In genomic region chr1:30229960-30230359, GRCh38 we compare ENCODE assay signal across 23 cellular contexts.
DNase-seq lines count a peak whose midpoint lies in the region; ATAC-seq, FAIRE-seq and TF ChIP-seq lines count a peak whose summit lies in the region.
"Had no signal": no experiment of that assay in that cellular context is flagged by ENCODE, and none has a peak within 500 bp of the region (broad histone marks: within the 10 kb centered on the region; RNA-seq: fewer than 3 reads in every experiment).

No MANE protein-coding gene starts in this region.

- H3K14ac ChIP-seq in H1 (ENCODE audit: insufficient read length): no peak overlapping the region

- no peak overlapping the region for H3K4me3 ChIP-seq in HepG2 (replicated peaks in 1 of 3; ENCODE audit: insufficient read depth in 1 of 3, low read depth in 2 of 3, low read length in 3 of 3)
- no peak overlapping the region for H3K4me3 ChIP-seq in right lobe of liver
- H3K4me3 ChIP-seq in H1 (ENCODE audit: extremely low read depth in 1 of 4, insufficient read depth in 2 of 4, low read depth in 3 of 4, low read length in 4 of 4): no peak overlapping the region
- H3K4me3 ChIP-seq: A549, BLaER1 had no signal

- H3K23ac ChIP-seq in H1 (ENCODE audit: insufficient read length): no peak overlapping the region

- no peaks in the 10 kb centered on the region for H3K9me3 Mint-ChIP-seq in stimulated activated effector memory CD8-positive, alpha-beta T cell treated with anti-CD3 and anti-CD28 coated beads, Interleukin-12 subunit alpha, Interleukin-12 subunit beta, amount 100 ng/mL, for 72 hours
- H3K9me3 Mint-ChIP-seq: CD4-positive, alpha-beta memory T cell; CD4-positive, CD25-positive, alpha-beta regulatory T cell; CD8-positive, alpha-beta memory T cell had no signal

- H3K4me2 ChIP-seq in HepG2 (ENCODE audit: low read depth, low read length): no peak overlapping the region; the same call in 1 of the 2 replicates
- no peak overlapping the region for H3K4me2 ChIP-seq in H1 (ENCODE audit: insufficient read depth in 1 of 2, low read depth in 2 of 2, low read length in 2 of 2)
- H3K4me2 ChIP-seq: A549, BLaER1 had no signal

- no peak for TF ChIP-seq RAD21 in HepG2 (CRISPR knock-in tag; IDR thresholded peaks at IDR 0.05)
- no peak for TF ChIP-seq RAD21 in H1 (IDR thresholded peaks at IDR 0.05 in 1 of 2, conservative IDR thresholded peaks at IDR 0.05 in 1 of 2; ENCODE audit: low read depth in 2 of 2, low read length in 2 of 2)

- no peak overlapping the region for H2BK120ac ChIP-seq in H1 (replicated peaks; ENCODE audit: low read depth, low read length)

- no peak overlapping the region for H2AFZ ChIP-seq in HepG2 (ENCODE audit: low read length)
- H2AFZ ChIP-seq in H1 (ENCODE audit: low read length): no peak overlapping the region

- H3K56ac ChIP-seq in H1 (replicated peaks; ENCODE audit: insufficient read length, low read depth, low read length): no peak overlapping the region

- no peak overlapping the region for H2AK5ac ChIP-seq in H1 (ENCODE audit: low read depth, low read length)

- no peak overlapping the region for H3K18ac ChIP-seq in H1 (ENCODE audit: extremely low read depth, low read length)

- FAIRE-seq in HepG2 (lab: Jason Lieb, UNC) (no peak), H1 (lab: Jason Lieb, UNC) (no peak)
- FAIRE-seq: A549, G401.6, GM12892, GM18507 had no signal

- 66% methylated on average over 5 of the region's 9 CpGs for WGBS in HepG2 (ENCODE audit: low lambda C conversion rate)
- WGBS in right lobe of liver (ENCODE audit: insufficient coverage, low coverage, low lambda C conversion rate, missing lambda C conversion rate): 59% methylated on average over 4 of the region's 9 CpGs
- 93% methylated on average over 6 of the region's 9 CpGs; no CpG with 5 or more reads in 1 of the 2 experiments for WGBS in H1 (ENCODE audit: extremely low coverage in 1 of 2, insufficient coverage in 1 of 2, insufficient read length in 1 of 2, insufficient replicate concordance in 2 of 2, low coverage in 1 of 2, low lambda C conversion rate in 2 of 2, missing lambda C conversion rate in 1 of 2), 2 experiments

- no peaks in the 10 kb centered on the region for H3K9me3 ChIP-seq in HepG2 (ENCODE audit: low read length)
- no peaks in the 10 kb centered on the region for H3K9me3 ChIP-seq in right lobe of liver
- no peaks in the 10 kb centered on the region for H3K9me3 ChIP-seq in H1 (ENCODE audit: insufficient read depth in 2 of 2, low read depth in 1 of 2, low read length in 1 of 2)
- H3K9me3 ChIP-seq: A549, BE2C, BLaER1 had no signal

- H4K5ac ChIP-seq in H1 (ENCODE audit: insufficient read length, low read depth, low read length): no peak overlapping the region

- TF ChIP-seq POLR2A in HepG2 (IDR thresholded peaks at IDR 0.05; ENCODE audit: insufficient read depth in 1 of 2, low read depth in 2 of 2, low read length in 2 of 2): no peak
- TF ChIP-seq POLR2A in right lobe of liver (IDR thresholded peaks at IDR 0.05): no peak
- no peak for TF ChIP-seq POLR2A in H1 (IDR thresholded peaks at IDR 0.05; ENCODE audit: control extremely low read depth in 1 of 2, low read depth in 2 of 2, low read length in 2 of 2)

- POLR2A ChIA-PET in HepG2 (lab: Yijun Ruan, JAX) (no interaction called here), H1 (lab: Charles Lee; ENCODE audit: partially characterized antibody) (no interaction called here)

- H3K79me1 ChIP-seq in H1 (ENCODE audit: low read depth, low read length): no peaks in the 10 kb centered on the region

- intact Hi-C loops in HepG2 (cut with micrococcal nuclease; ENCODE audit: unreplicated experiment) (no loop called here), right lobe of liver (cut with DNase I) (no loop called here)

- in situ Hi-C loops in HepG2 (cut with HindIII; ENCODE audit: extremely low pct_ligation_motif_present, low pct_unique_long_range_greater_than_20kb): no loop called here

- H4K8ac ChIP-seq in H1 (ENCODE audit: extremely low read depth, insufficient read depth, low read length): no peak overlapping the region

- no peak overlapping the region for H2BK5ac ChIP-seq in H1 (ENCODE audit: low read depth, low read length)

- H4K20me1 ChIP-seq in HepG2 (ENCODE audit: insufficient read depth, low read length) (no peaks in the 10 kb centered on the region), H1 (replicated peaks in 1 of 2; ENCODE audit: control insufficient read depth in 1 of 2, insufficient read depth in 2 of 2, low read length in 2 of 2) (no peaks in the 10 kb centered on the region)
- H4K20me1 ChIP-seq: BLaER1 had no signal

- H3K27ac ChIP-seq in HepG2 (ENCODE audit: extremely low read length, insufficient read depth, low read length) (peak overlapping the region; percentile 34), right lobe of liver (no peak overlapping the region), H1 (ENCODE audit: low read depth, low read length) (no peak overlapping the region)
- H3K27ac ChIP-seq: 22Rv1, A549, BLaER1 had no signal

- no peaks in the 10 kb centered on the region for H3K4me1 Mint-ChIP-seq in stimulated activated effector memory CD8-positive, alpha-beta T cell treated with anti-CD3 and anti-CD28 coated beads, Interleukin-12 subunit alpha, Interleukin-12 subunit beta, amount 100 ng/mL, for 72 hours
- H3K4me1 Mint-ChIP-seq: CD14-positive monocyte; CD4-positive, alpha-beta memory T cell; CD4-positive, CD25-positive, alpha-beta regulatory T cell; CD8-positive, alpha-beta memory T cell had no signal

- no peak overlapping the region for H2BK20ac ChIP-seq in H1 (ENCODE audit: low read length)

- ATAC-seq in HepG2 (no peak), right lobe of liver (no peak)
- no peak for ATAC-seq in stimulated activated effector memory CD8-positive, alpha-beta T cell treated with anti-CD3 and anti-CD28 coated beads, Interleukin-12 subunit alpha, Interleukin-12 subunit beta, amount 100 ng/mL, for 72 hours
- ATAC-seq: A549 had no signal

- H3K4me3 Mint-ChIP-seq in stimulated activated effector memory CD8-positive, alpha-beta T cell treated with anti-CD3 and anti-CD28 coated beads, Interleukin-12 subunit alpha, Interleukin-12 subunit beta, amount 100 ng/mL, for 72 hours: no peak overlapping the region
- H3K4me3 Mint-ChIP-seq: CD14-positive monocyte; CD4-positive, alpha-beta memory T cell; CD4-positive, CD25-positive, alpha-beta regulatory T cell; CD8-positive, alpha-beta memory T cell had no signal

- H3K36me3 ChIP-seq in HepG2 (replicated peaks in 1 of 2; ENCODE audit: control insufficient read depth in 1 of 2, insufficient read depth in 2 of 2, low read length in 2 of 2) (no peaks in the 10 kb centered on the region), right lobe of liver (no peaks in the 10 kb centered on the region), H1 (ENCODE audit: control insufficient read depth in 2 of 4, insufficient read depth in 4 of 4, low read length in 3 of 4) (no peaks in the 10 kb centered on the region)
- H3K36me3 ChIP-seq: BE2C, BLaER1 had no signal

- CTCF ChIA-PET in HepG2 (lab: Yijun Ruan, JAX; ENCODE audit: low intra/inter-chr PET ratio, low total read pairs): no interaction called here
- CTCF ChIA-PET in H1 (lab: Charles Lee; ENCODE audit: partially characterized antibody): interaction anchor here (0.7 to 2.7 kb wide), 6 partner anchors 10 to 150 kb away, joined by 3 to 9 read pairs (median 3); no protein-coding TSS in a partner anchor

- H3K4me1 ChIP-seq in HepG2 (ENCODE audit: insufficient read depth, low read length) (peaks cover 15% of the 10 kb centered on the region), right lobe of liver (no peaks in the 10 kb centered on the region), H1 (replicated peaks in 1 of 4; ENCODE audit: control insufficient read depth in 3 of 4, insufficient read depth in 4 of 4, low read length in 3 of 4) (no peaks in the 10 kb centered on the region)
- H3K4me1 ChIP-seq: A549, BE2C had no signal

- no TSS peak for BruUV-seq in HepG2 (replicated peaks; lab: Mats Ljungman, UMichigan)

- no peaks in the 10 kb centered on the region for H3K27me3 ChIP-seq in HepG2 (ENCODE audit: control insufficient read depth in 1 of 2, insufficient read depth in 2 of 2, low read length in 2 of 2)
- no peaks in the 10 kb centered on the region for H3K27me3 ChIP-seq in right lobe of liver
- no peaks in the 10 kb centered on the region for H3K27me3 ChIP-seq in H1 (replicated peaks in 1 of 4; ENCODE audit: control insufficient read depth in 3 of 4, extremely low read depth in 1 of 4, insufficient read depth in 3 of 4, low read length in 3 of 4)
- H3K27me3 ChIP-seq: BE2C, BLaER1 had no signal

- H3K79me2 ChIP-seq in HepG2 (ENCODE audit: insufficient read depth, low read length): no peaks in the 10 kb centered on the region
- no peaks in the 10 kb centered on the region for H3K79me2 ChIP-seq in H1 (ENCODE audit: control insufficient read depth in 1 of 2, insufficient read depth in 2 of 2, low read length in 2 of 2)

- no peaks in the 10 kb centered on the region for H3K36me3 Mint-ChIP-seq in stimulated activated effector memory CD8-positive, alpha-beta T cell treated with anti-CD3 and anti-CD28 coated beads, Interleukin-12 subunit alpha, Interleukin-12 subunit beta, amount 100 ng/mL, for 72 hours
- H3K36me3 Mint-ChIP-seq: CD14-positive monocyte; CD4-positive, alpha-beta memory T cell; CD4-positive, CD25-positive, alpha-beta regulatory T cell; CD8-positive, alpha-beta memory T cell had no signal

- no peak overlapping the region for H2BK12ac ChIP-seq in H1 (ENCODE audit: low read depth, low read length)

- no peak overlapping the region for H4K91ac ChIP-seq in H1 (replicated peaks; ENCODE audit: insufficient read length, low read length)

- no peak for DNase-seq in HepG2 (ENCODE audit: low spot score)
- no peak for DNase-seq in right lobe of liver
- DNase-seq in H1 (ENCODE audit: low read depth in 1 of 2, low spot score in 2 of 2): no peak
- DNase-seq in stimulated activated effector memory CD8-positive, alpha-beta T cell treated with anti-CD3 and anti-CD28 coated beads, Interleukin-12 subunit alpha, Interleukin-12 subunit beta, amount 100 ng/mL, for 72 hours (ENCODE audit: low spot score in 2 of 2): no peak
- no peak for DNase-seq in epidermal melanocyte (ENCODE audit: insufficient read length, low spot score)
- no peak for DNase-seq in activated CD4-positive, alpha-beta T cell treated with anti-CD3 and anti-CD28 coated beads for 1 hour
- DNase-seq in Ammon's horn (ENCODE audit: low spot score): no peak
- DNase-seq: AML-193; BE2C; C1 segment of cervical spinal cord; CD4-positive, alpha-beta memory T cell; CD4-positive, CD25-positive, alpha-beta regulatory T cell; CD8-positive, alpha-beta memory T cell; COR-L47; DMS79 treated with DMSO at 0.1 percent for 48 hours; GF-D8 had no signal

- no peaks in the 10 kb centered on the region for H3K23me2 ChIP-seq in H1 (ENCODE audit: low read depth, low read length)

- no peak for TF ChIP-seq EP300 in HepG2 (IDR thresholded peaks at IDR 0.05; ENCODE audit: low read depth in 2 of 2, low read length in 2 of 2)
- no peak for TF ChIP-seq EP300 in HepG2 (CRISPR knock-in tag; IDR thresholded peaks at IDR 0.05; ENCODE audit: borderline replicate concordance)
- no peak for TF ChIP-seq EP300 in H1 (IDR thresholded peaks at IDR 0.05; ENCODE audit: borderline replicate concordance in 1 of 2, low read depth in 2 of 2, low read length in 2 of 2)

- H3K9ac ChIP-seq in HepG2 (ENCODE audit: insufficient read depth, low read depth, low read length) (no peak overlapping the region), H1 (replicated peaks in 1 of 4; ENCODE audit: extremely low read depth in 1 of 4, low read depth in 3 of 4, low read length in 3 of 4) (no peak overlapping the region)
- H3K9ac ChIP-seq: BLaER1 had no signal

- no peak overlapping the region for H2BK15ac ChIP-seq in H1 (ENCODE audit: low read length)

- peak overlapping the region; percentile 6 for H3K27ac Mint-ChIP-seq in stimulated activated effector memory CD8-positive, alpha-beta T cell treated with anti-CD3 and anti-CD28 coated beads, Interleukin-12 subunit alpha, Interleukin-12 subunit beta, amount 100 ng/mL, for 72 hours
- H3K27ac Mint-ChIP-seq: CD14-positive monocyte; CD4-positive, alpha-beta memory T cell; CD4-positive, CD25-positive, alpha-beta regulatory T cell; CD8-positive, alpha-beta memory T cell had no signal

- no peak overlapping the region for H3K4ac ChIP-seq in H1 (replicated peaks; ENCODE audit: insufficient read length, low read depth, low read length)

- TF ChIP-seq CTCF in HepG2 (CRISPR knock-in tag; IDR thresholded peaks at IDR 0.05) (no peak), right lobe of liver (IDR thresholded peaks at IDR 0.05) (no peak), H1 (IDR thresholded peaks at IDR 0.05; ENCODE audit: control extremely low read depth in 1 of 3, insufficient read depth in 1 of 3, low read depth in 1 of 3, low read length in 3 of 3) (no peak)

Comparison
In these comparisons a context has a peak if more than half of its experiments do, and no peak if none do; other contexts are left out.
1. Of the 41 proteins assayed by ChIP-seq in both HepG2 and H1: peak only in HepG2: none; only in H1: none; in both: YY1; in neither: 40.